14 cellular contexts compared by ENCODE assay signal in genomic region chr1:5828322-5828935, GRCh38.
"Had no signal": no experiment of that assay in that cellular context is flagged by ENCODE, and none has a peak within 500 bp of the region (broad histone marks: within the 10 kb centered on the region; RNA-seq: fewer than 3 reads in every experiment).

No MANE protein-coding gene starts in this region.

- H3K36me3 ChIP-seq: esophagus squamous epithelium, gastrocnemius medialis, tibial nerve had no signal

- ATAC-seq: gastrocnemius medialis, left cardiac atrium, T-helper 17 cell had no signal

- H3K27ac ChIP-seq: coronary artery, esophagus squamous epithelium, gastrocnemius medialis, tibial nerve had no signal

- H3K9me3 ChIP-seq: esophagus squamous epithelium, gastrocnemius medialis, tibial nerve had no signal

- H3K4me3 ChIP-seq: coronary artery, esophagus squamous epithelium, gastrocnemius medialis, tibial nerve had no signal

- H3K4me1 ChIP-seq: esophagus squamous epithelium, gastrocnemius medialis, tibial nerve had no signal

- FAIRE-seq: bronchial epithelial cell, islet of Langerhans had no signal

- DNase-seq: activated CD4-positive, alpha-beta memory T cell treated with anti-CD3 and anti-CD28 coated beads for 36 hours; activated CD4-positive, alpha-beta T cell treated with anti-CD3 and anti-CD28 coated beads for 48 hours; activated naive CD4-positive, alpha-beta T cell treated with anti-CD3 and anti-CD28 coated beads for 36 hours; activated T-cell treated with anti-CD3 and anti-CD28 coated beads, Interleukin-2, amount 50 U/mL, for 48 hours; amygdala; esophagus squamous epithelium; gastrocnemius medialis; left cardiac atrium; nephron progenitor cell; T-helper 17 cell had no signal
